ENCODE assay signal across 9 cellular contexts in genomic region chr21:32624726-32625125, GRCh38. TPM values are rescaled to one million over a fixed set of nuclear protein-coding genes. Genes with fewer than 3 reads are reported as not detected.
DNase-seq lines count a peak whose midpoint lies in the region; ATAC-seq, FAIRE-seq and TF ChIP-seq lines count a peak whose summit lies in the region.
"Had no signal": no experiment of that assay in that cellular context is flagged by ENCODE, and none has a peak within 500 bp of the region (broad histone marks: within the 10 kb centered on the region; RNA-seq: fewer than 3 reads in every experiment).

No MANE protein-coding gene starts in this region.

- dilution Hi-C loops in keratinocyte (cut with MboI; ENCODE audit: extremely low pct_ligation_motif_present, low sequenced_read_pairs) = no loop called here

- no peaks in the 10 kb centered on the region for H3K9me3 Mint-ChIP-seq in CD4-positive, alpha-beta T cell

- peaks cover 8% of the 10 kb centered on the region for H3K36me3 Mint-ChIP-seq in CD4-positive, alpha-beta T cell (ENCODE audit: low read depth)

- ATAC-seq in GM19351 (IDR thresholded peaks at IDR 0.05; ENCODE audit: unreplicated experiment) (peak; percentile 83), HG02852 (IDR thresholded peaks at IDR 0.05; ENCODE audit: unreplicated experiment) (peak; percentile 93)
- ATAC-seq in CD4-positive, alpha-beta T cell (ENCODE audit: poor library complexity) = no peak

- no peaks in the 10 kb centered on the region for H3K36me3 ChIP-seq in keratinocyte (ENCODE audit: control insufficient read depth in 2 of 2, extremely low read depth in 1 of 2, insufficient read depth in 2 of 2, low read length in 2 of 2)

- no peak overlapping the region for H2AFZ ChIP-seq in keratinocyte (ENCODE audit: control insufficient read depth, low read length)

- no peaks in the 10 kb centered on the region for H3K79me2 ChIP-seq in keratinocyte (ENCODE audit: control insufficient read depth, insufficient read depth, low read length)

- no peaks in the 10 kb centered on the region for H3K9me3 ChIP-seq in keratinocyte (ENCODE audit: control insufficient read depth, low read depth, low read length)
- H3K9me3 ChIP-seq in CD4-positive, alpha-beta T cell (ENCODE audit: control insufficient read depth, low read length) = no peaks in the 10 kb centered on the region

- no peaks in the 10 kb centered on the region for H4K20me1 ChIP-seq in keratinocyte (ENCODE audit: control insufficient read depth, extremely low read depth, insufficient read depth, low read length)

- peak overlapping the region; percentile 9 for H3K4me2 ChIP-seq in keratinocyte (ENCODE audit: control insufficient read depth, extremely low read depth, insufficient read depth, low read depth, low read length)

- peaks cover 4% of the 10 kb centered on the region for H3K4me1 Mint-ChIP-seq in CD4-positive, alpha-beta T cell (ENCODE audit: low read depth)

- no peak overlapping the region for H3K9ac ChIP-seq in keratinocyte (ENCODE audit: control insufficient read depth, extremely low read depth, insufficient read depth, low read length)

- no peak overlapping the region for H3K27ac ChIP-seq in keratinocyte (ENCODE audit: control insufficient read depth, insufficient read depth, low read length)
- no peak overlapping the region for H3K27ac ChIP-seq in CD4-positive, alpha-beta T cell (ENCODE audit: low read depth, low read length)
- H3K27ac ChIP-seq: left ventricle myocardium inferior had no signal

- POLR2A ChIA-PET in CD4-positive, alpha-beta T cell (lab: Charles Lee) = no interaction called here

- no peak for TF ChIP-seq CTCF in keratinocyte (optimal IDR thresholded peaks at IDR 0.05 in 1 of 3, IDR thresholded peaks at IDR 0.05 in 1 of 3, conservative IDR thresholded peaks at IDR 0.05 in 1 of 3; ENCODE audit: extremely low read depth in 1 of 3, insufficient read depth in 2 of 3, low read length in 3 of 3)
- TF ChIP-seq CTCF in CD4-positive, alpha-beta T cell (IDR thresholded peaks at IDR 0.05) = no peak

- H3K27me3 ChIP-seq in keratinocyte (ENCODE audit: control insufficient read depth, extremely low read depth, insufficient read depth, low read length) = no peaks in the 10 kb centered on the region
- H3K27me3 ChIP-seq in CD4-positive, alpha-beta T cell (ENCODE audit: control insufficient read depth, insufficient read depth, low read length) = peaks cover 3% of the 10 kb centered on the region

- DNase-seq in NOMO-1 (lab: John Stamatoyannopoulos, UW; ENCODE audit: unreplicated experiment in 2 of 2) = peak; percentile 3 to 21
- peak; percentile 53 for DNase-seq in keratinocyte (ENCODE audit: low read depth, low spot score)
- no peak for DNase-seq in SKM-1 (lab: John Stamatoyannopoulos, UW; ENCODE audit: unreplicated experiment)
- no peak for DNase-seq in NCI-H1417 treated with DMSO at 0.1 percent for 48 hours (lab: John Stamatoyannopoulos, UW)
- DNase-seq in CD4-positive, alpha-beta T cell = no peak
- DNase-seq: left ventricle myocardium inferior, NCI-H1930 had no signal

- H3K4me3 Mint-ChIP-seq in CD4-positive, alpha-beta T cell = no peak overlapping the region

- FAIRE-seq in keratinocyte (lab: Jason Lieb, UNC) = peak; percentile 32

- H3K4me3 ChIP-seq in keratinocyte (ENCODE audit: control insufficient read depth in 2 of 3, extremely low read depth in 1 of 3, insufficient read depth in 2 of 3, low read depth in 1 of 3, low read length in 3 of 3) = no peak overlapping the region
- H3K4me3 ChIP-seq: left ventricle myocardium inferior had no signal

- CTCF ChIA-PET in CD4-positive, alpha-beta T cell (lab: Charles Lee) = no interaction called here

- no peak overlapping the region for H3K27ac Mint-ChIP-seq in CD4-positive, alpha-beta T cell

- peaks cover 5% of the 10 kb centered on the region for H3K4me1 ChIP-seq in keratinocyte (ENCODE audit: control insufficient read depth, extremely low read depth, insufficient read depth, low read length)
- H3K4me1 ChIP-seq: left ventricle myocardium inferior had no signal

- peaks cover 23% of the 10 kb centered on the region for H3K27me3 Mint-ChIP-seq in CD4-positive, alpha-beta T cell

- no peaks in the 10 kb centered on the region for H3K9me1 ChIP-seq in keratinocyte (ENCODE audit: control insufficient read depth, extremely low read depth, insufficient read depth, low read length)

- intact Hi-C loops in CD4-positive, alpha-beta T cell (cut with DNase I, micrococcal nuclease) = no loop called here

RNA-seq across cellular contexts. Expression of gene CFAP298, which starts 12.5 kb away (rescaled TPM):
- 19.2 to 47.2 TPM (median 37.0 TPM) in 3 replicates for polyA plus RNA-seq in keratinocyte
- polyA plus RNA-seq in keratinocyte (2011; ENCODE audit: low read depth) = 32.1 TPM
- 30.2 and 31.4 TPM in 2 replicates for polyA plus RNA-seq in keratinocyte (2011; cell fraction: cytosol; rRNA removed)
- 32.8 and 42.4 TPM in 2 replicates for polyA plus RNA-seq in keratinocyte (2011; cell fraction: nucleus; rRNA removed)
- polyA plus RNA-seq in keratinocyte (2012; ENCODE audit: low replicate concordance) = 34.6 and 42.1 TPM in 2 replicates
- polyA minus RNA-seq in keratinocyte = 2.8 to 6.3 TPM (median 2.9 TPM) in 3 replicates
- 15.0 TPM for polyA minus RNA-seq in keratinocyte (2011; cell fraction: cytosol; rRNA and poly(A)+ RNA removed)
- polyA minus RNA-seq in keratinocyte (2011; cell fraction: nucleus; rRNA and poly(A)+ RNA removed) = 8.2 and 8.8 TPM in 2 replicates
- total RNA-seq in CD4-positive, alpha-beta T cell = 1 to 10 TPM; 7.6 to 9.4 TPM

RNA-seq across cellular contexts. Expression of gene TCP10L, which starts 39.4 kb away (rescaled TPM):
- 0.11 to 0.27 TPM (median 0.25 TPM) in 3 replicates for polyA plus RNA-seq in keratinocyte
- 1.3 TPM for polyA plus RNA-seq in keratinocyte (2011; ENCODE audit: low read depth)
- polyA plus RNA-seq in keratinocyte (2011; cell fraction: cytosol; rRNA removed) = 0.23 and 0.24 TPM in 2 replicates
- polyA plus RNA-seq in keratinocyte (2011; cell fraction: nucleus; rRNA removed) = 0.41 and 0.50 TPM in 2 replicates
- polyA plus RNA-seq in keratinocyte (2012; ENCODE audit: low replicate concordance) = 2.7 TPM in 1 of 2 replicates, not detected in the other
- 0.36 TPM in 1 of 3 replicates, not detected in the others for polyA minus RNA-seq in keratinocyte
- polyA minus RNA-seq in keratinocyte (2011; cell fraction: cytosol; rRNA and poly(A)+ RNA removed) = not detected
- not detected in 2 replicates for polyA minus RNA-seq in keratinocyte (2011; cell fraction: nucleus; rRNA and poly(A)+ RNA removed)
- under 1 TPM; 0.34 to 0.41 TPM for total RNA-seq in CD4-positive, alpha-beta T cell

Comparison
In these comparisons a context has a peak if more than half of its experiments do, and no peak if none do; other contexts are left out.
1. DNase-seq: peak in NOMO-1 (2 of 2) and keratinocyte (single experiment); none in SKM-1 (single experiment), NCI-H1417 treated with DMSO at 0.1 percent for 48 hours (single experiment) and CD4-positive, alpha-beta T cell (0 of 10).